In the genomic region with DNA sequence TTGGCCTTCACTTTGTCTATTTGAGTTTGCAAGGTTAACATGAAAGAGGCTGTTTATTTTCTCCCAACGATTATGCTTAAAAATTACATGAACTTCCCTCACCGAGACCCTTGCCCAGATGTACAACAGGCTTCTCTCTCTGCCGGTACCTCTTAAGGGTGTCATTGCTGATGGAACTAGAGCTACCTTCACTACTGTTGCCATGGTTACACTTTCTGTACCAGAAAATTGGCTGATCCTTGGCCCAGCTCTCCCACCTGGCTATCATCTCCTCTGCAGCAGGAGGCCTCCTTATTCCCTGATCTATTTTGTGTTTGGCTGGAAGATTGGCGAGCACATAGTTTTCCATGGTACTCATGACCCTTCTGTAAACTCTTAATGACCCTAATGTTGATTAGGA, we compare ENCODE assay signal across 35 cellular contexts. TPM values are rescaled to one million over a fixed set of nuclear protein-coding genes. Genes with fewer than 3 reads are reported as not detected.
DNase-seq lines count a peak whose midpoint lies in the region; ATAC-seq, FAIRE-seq and TF ChIP-seq lines count a peak whose summit lies in the region.
"Had no signal": no experiment of that assay in that cellular context is flagged by ENCODE, and none has a peak within 500 bp of the region (broad histone marks: within the 10 kb centered on the region; RNA-seq: fewer than 3 reads in every experiment).

No MANE protein-coding gene starts in this region.

- no TSS peak for BruUV-seq in HepG2 (replicated peaks; lab: Mats Ljungman, UMichigan)

- no peak overlapping the region for H3K4me2 ChIP-seq in HepG2 (ENCODE audit: low read depth, low read length)
- H3K4me2 ChIP-seq: smooth muscle cell had no signal

- no peaks in the 10 kb centered on the region for H3K36me3 Mint-ChIP-seq in brain
- H3K36me3 Mint-ChIP-seq in activated T-helper 17 cell treated with anti-CD3 and anti-CD28 coated beads, Interleukin-2, amount 50 U/mL, for 72 hours (ENCODE audit: low read depth): no peaks in the 10 kb centered on the region
- H3K36me3 Mint-ChIP-seq: activated naive CD4-positive, alpha-beta T cell treated with anti-CD3 and anti-CD28 coated beads, Interleukin-2, amount 50 U/mL, for 24 hours had no signal

- no peak overlapping the region for H2AFZ ChIP-seq in HepG2 (ENCODE audit: low read length)

- H3K79me2 ChIP-seq in HepG2 (ENCODE audit: insufficient read depth, low read length): no peaks in the 10 kb centered on the region

- H3K9me3 ChIP-seq in HepG2 (ENCODE audit: low read length): no peaks in the 10 kb centered on the region
- H3K9me3 ChIP-seq in right lobe of liver: no peaks in the 10 kb centered on the region
- H3K9me3 ChIP-seq: left lung, MG63, neutrophil, right atrium auricular region, upper lobe of right lung had no signal

- intact Hi-C loops in HepG2 (cut with micrococcal nuclease; ENCODE audit: unreplicated experiment) (no loop called here), right lobe of liver (cut with DNase I) (no loop called here)

- H3K4me1 ChIP-seq in HepG2 (ENCODE audit: insufficient read depth, low read length): no peaks in the 10 kb centered on the region
- peaks cover 0 to 17% (median under 1%) of the 10 kb centered on the region in 4 donors for H3K4me1 ChIP-seq in right lobe of liver
- H3K4me1 ChIP-seq: left lung, right atrium auricular region, upper lobe of right lung had no signal

- peak overlapping the region in 3 of 5 experiments; percentile 3 to 60 (median 48) for H3K27ac Mint-ChIP-seq in brain
- no peak overlapping the region for H3K27ac Mint-ChIP-seq in activated T-helper 17 cell treated with anti-CD3 and anti-CD28 coated beads, Interleukin-2, amount 50 U/mL, for 72 hours
- H3K27ac Mint-ChIP-seq: activated CD8-positive, alpha-beta T cell treated with anti-CD3 and anti-CD28 coated beads, Interleukin-2, amount 10 ng/mL, durations not matched to agents 7 days and 5 days; activated naive CD4-positive, alpha-beta T cell treated with anti-CD3 and anti-CD28 coated beads, Interleukin-2, amount 50 U/mL, for 24 hours had no signal

- H3K27me3 ChIP-seq in HepG2 (ENCODE audit: control insufficient read depth in 1 of 2, insufficient read depth in 2 of 2, low read length in 2 of 2) (no peaks in the 10 kb centered on the region), right lobe of liver (no peaks in the 10 kb centered on the region)
- H3K27me3 ChIP-seq: BLaER1 treated with 17β-estradiol and CSF1 and Interleukin-3, amounts not matched to agents 10 nM and 100 nM; cardiac muscle cell; left lung; MG63; neutrophil; right atrium auricular region; upper lobe of right lung had no signal

- H3K9ac ChIP-seq in HepG2 (ENCODE audit: insufficient read depth, low read depth, low read length): no peak overlapping the region
- H3K9ac ChIP-seq: BLaER1 treated with 17β-estradiol and CSF1 and Interleukin-3, amounts not matched to agents 10 nM and 100 nM had no signal

- no peak overlapping the region for H3K4me3 ChIP-seq in HepG2 (replicated peaks in 1 of 3; ENCODE audit: insufficient read depth in 1 of 3, low read depth in 2 of 3, low read length in 3 of 3)
- H3K4me3 ChIP-seq in right lobe of liver: no peak overlapping the region
- no peak overlapping the region for H3K4me3 ChIP-seq in foreskin fibroblast (ENCODE audit: low read depth in 1 of 2, low read length in 2 of 2)
- H3K4me3 ChIP-seq: BLaER1 treated with 17β-estradiol and CSF1 and Interleukin-3, amounts not matched to agents 10 nM and 100 nM; cardiac muscle cell; coronary artery; left lung; MG63; right atrium auricular region; smooth muscle cell; upper lobe of right lung had no signal

- H3K36me3 ChIP-seq in HepG2 (replicated peaks in 1 of 2; ENCODE audit: control insufficient read depth in 1 of 2, insufficient read depth in 2 of 2, low read length in 2 of 2) (no peaks in the 10 kb centered on the region), right lobe of liver (no peaks in the 10 kb centered on the region)
- H3K36me3 ChIP-seq: BLaER1 treated with 17β-estradiol and CSF1 and Interleukin-3, amounts not matched to agents 10 nM and 100 nM; cardiac muscle cell; left lung; MG63; neutrophil; right atrium auricular region; upper lobe of right lung had no signal

- POLR2A ChIA-PET in HepG2 (lab: Yijun Ruan, JAX): no interaction called here

- TF ChIP-seq RAD21 in HepG2 (CRISPR knock-in tag; IDR thresholded peaks at IDR 0.05): no peak

- no peak for FAIRE-seq in HepG2 (lab: Jason Lieb, UNC)
- FAIRE-seq: GM19239, RCC 7860 had no signal

- no peak for TF ChIP-seq CTCF in HepG2 (CRISPR knock-in tag; IDR thresholded peaks at IDR 0.05)
- no peak for TF ChIP-seq CTCF in right lobe of liver (IDR thresholded peaks at IDR 0.05)
- TF ChIP-seq CTCF in brain (conservative IDR thresholded peaks at IDR 0.05): no peak
- TF ChIP-seq CTCF in foreskin fibroblast (IDR thresholded peaks at IDR 0.05; ENCODE audit: low read depth, low read length): no peak

- H3K27ac ChIP-seq in HepG2 (ENCODE audit: extremely low read length, insufficient read depth, low read length) (no peak overlapping the region), right lobe of liver (no peak overlapping the region)
- H3K27ac ChIP-seq: 22Rv1, cardiac muscle cell, coronary artery, left lung, neutrophil, right atrium auricular region, upper lobe of right lung, VCaP had no signal

- CTCF ChIA-PET in HepG2 (lab: Yijun Ruan, JAX; ENCODE audit: low intra/inter-chr PET ratio, low total read pairs): no interaction called here

- 38% methylated on average over 4 of the region's 4 CpGs for WGBS in HepG2 (ENCODE audit: low lambda C conversion rate)
- WGBS in right lobe of liver (ENCODE audit: insufficient coverage, low coverage, low lambda C conversion rate, missing lambda C conversion rate): 73% methylated on average over 4 of the region's 4 CpGs

- in situ Hi-C loops in HepG2 (cut with HindIII; ENCODE audit: extremely low pct_ligation_motif_present, low pct_unique_long_range_greater_than_20kb): no loop called here

- H3K27me3 Mint-ChIP-seq in brain: no peaks in the 10 kb centered on the region
- no peaks in the 10 kb centered on the region for H3K27me3 Mint-ChIP-seq in activated T-helper 17 cell treated with anti-CD3 and anti-CD28 coated beads, Interleukin-2, amount 50 U/mL, for 72 hours
- H3K27me3 Mint-ChIP-seq: activated naive CD4-positive, alpha-beta T cell treated with anti-CD3 and anti-CD28 coated beads, Interleukin-2, amount 50 U/mL, for 24 hours had no signal

- no peak overlapping the region for H3K4me3 Mint-ChIP-seq in brain
- no peak overlapping the region for H3K4me3 Mint-ChIP-seq in activated T-helper 17 cell treated with anti-CD3 and anti-CD28 coated beads, Interleukin-2, amount 50 U/mL, for 72 hours
- H3K4me3 Mint-ChIP-seq: activated CD8-positive, alpha-beta T cell treated with anti-CD3 and anti-CD28 coated beads, Interleukin-2, amount 10 ng/mL, durations not matched to agents 7 days and 5 days; activated naive CD4-positive, alpha-beta T cell treated with anti-CD3 and anti-CD28 coated beads, Interleukin-2, amount 50 U/mL, for 24 hours had no signal

- TF ChIP-seq EP300 in HepG2 (IDR thresholded peaks at IDR 0.05; ENCODE audit: low read depth in 2 of 2, low read length in 2 of 2) (no peak), HepG2 (CRISPR knock-in tag; IDR thresholded peaks at IDR 0.05; ENCODE audit: borderline replicate concordance) (no peak)

- H4K20me1 ChIP-seq in HepG2 (ENCODE audit: insufficient read depth, low read length): no peaks in the 10 kb centered on the region
- H4K20me1 ChIP-seq: BLaER1 treated with 17β-estradiol and CSF1 and Interleukin-3, amounts not matched to agents 10 nM and 100 nM had no signal

- TF ChIP-seq POLR2A in HepG2 (IDR thresholded peaks at IDR 0.05; ENCODE audit: insufficient read depth in 1 of 2, low read depth in 2 of 2, low read length in 2 of 2) (no peak), right lobe of liver (IDR thresholded peaks at IDR 0.05) (no peak)

- DNase-seq in DMS 273 (lab: John Stamatoyannopoulos, UW; ENCODE audit: unreplicated experiment) (peak; percentile 4), DMS 273 treated with DMSO at 0.1 percent for 48 hours (lab: John Stamatoyannopoulos, UW) (no peak), HepG2 (ENCODE audit: low spot score) (no peak), right lobe of liver (no peak), foreskin fibroblast (no peak)
- DNase-seq: activated CD4-positive, alpha-beta T cell treated with anti-CD3 and anti-CD28 coated beads for 4 hours; activated CD8-positive, alpha-beta T cell treated with anti-CD3 and anti-CD28 coated beads, Interleukin-2, amount 10 ng/mL, durations not matched to agents 7 days and 5 days; DND-41; effector memory CD4-positive, alpha-beta T cell; erythroblast; KBM-7; left lung; mesendoderm; MG63; NCI-H1436; NCI-H2081; NCI-H526; stimulated activated naive CD4-positive, alpha-beta T cell; T-helper 9 cell; upper lobe of right lung had no signal

- peaks cover 0 to 4% (median 2%) of the 10 kb centered on the region in 5 experiments for H3K9me3 Mint-ChIP-seq in brain
- H3K9me3 Mint-ChIP-seq in activated T-helper 17 cell treated with anti-CD3 and anti-CD28 coated beads, Interleukin-2, amount 50 U/mL, for 72 hours: no peaks in the 10 kb centered on the region
- H3K9me3 Mint-ChIP-seq: activated naive CD4-positive, alpha-beta T cell treated with anti-CD3 and anti-CD28 coated beads, Interleukin-2, amount 50 U/mL, for 24 hours had no signal

- ATAC-seq in HepG2 (no peak), right lobe of liver (no peak), GM18873 (IDR thresholded peaks at IDR 0.05; ENCODE audit: low FRiP score, unreplicated experiment) (no peak)
- no peak for ATAC-seq in activated T-helper 17 cell treated with anti-CD3 and anti-CD28 coated beads, Interleukin-2, amount 50 U/mL, for 72 hours (replicated peaks)
- ATAC-seq: activated CD8-positive, alpha-beta T cell treated with anti-CD3 and anti-CD28 coated beads, Interleukin-2, amount 10 ng/mL, durations not matched to agents 7 days and 5 days; upper lobe of right lung had no signal

- H3K4me1 Mint-ChIP-seq in brain: peaks cover 26% of the 10 kb centered on the region
- H3K4me1 Mint-ChIP-seq in activated T-helper 17 cell treated with anti-CD3 and anti-CD28 coated beads, Interleukin-2, amount 50 U/mL, for 72 hours: peaks cover 4% of the 10 kb centered on the region

RNA-seq across cellular contexts. Expression of gene LIPC, which starts 24.0 kb away (rescaled TPM):
- total RNA-seq in HepG2 (2016; rRNA removed; fragmentation: Illumina TruSeq; extraction: Trizol): 15.0 and 26.0 TPM in 2 replicates
- 3.6 and 5.6 TPM in 2 replicates for total RNA-seq in HepG2 (2016; cell fraction: cytosol; rRNA removed; fragmentation: Illumina TruSeq; extraction: Trizol; ENCODE audit: low read depth)
- 14.4 and 27.2 TPM in 2 replicates for total RNA-seq in HepG2 (2016; cell fraction: insoluble cytoplasmic fraction; rRNA removed; fragmentation: Illumina TruSeq; extraction: Trizol)
- 9.5 and 11.4 TPM in 2 replicates for total RNA-seq in HepG2 (2016; cell fraction: membrane; rRNA removed; fragmentation: Illumina TruSeq; extraction: Trizol)
- 31.9 and 35.6 TPM in 2 replicates for total RNA-seq in HepG2 (2016; cell fraction: nucleus; rRNA removed; fragmentation: Illumina TruSeq; extraction: Trizol)
- 38.0 and 46.9 TPM in 2 replicates for polyA plus RNA-seq in HepG2 (2011; rRNA removed)
- 32.6 and 40.5 TPM in 2 replicates for polyA plus RNA-seq in HepG2 (2011; cell fraction: cytosol; rRNA removed)
- 25.6 and 27.7 TPM in 2 replicates for polyA plus RNA-seq in HepG2 (2011; cell fraction: nucleus; rRNA removed)
- polyA plus RNA-seq in HepG2 (2012): 28.9 and 34.2 TPM in 2 replicates
- 9.2 and 9.9 TPM in 2 replicates for polyA plus RNA-seq in HepG2 (2016; cell fraction: cytosol; fragmentation: Illumina TruSeq; extraction: Trizol; ENCODE audit: low read depth)
- polyA plus RNA-seq in HepG2 (2016; cell fraction: insoluble cytoplasmic fraction; fragmentation: Illumina TruSeq; extraction: Trizol; ENCODE audit: low read depth): 20.8 and 21.9 TPM in 2 replicates
- 13.3 and 17.3 TPM in 2 replicates for polyA plus RNA-seq in HepG2 (2016; cell fraction: membrane; fragmentation: Illumina TruSeq; extraction: Trizol; ENCODE audit: low read depth)
- polyA plus RNA-seq in HepG2 (2016; cell fraction: nucleus; fragmentation: Illumina TruSeq; extraction: Trizol; ENCODE audit: insufficient read depth, low read depth): 46.6 and 49.7 TPM in 2 replicates
- polyA minus RNA-seq in HepG2 (2011; rRNA and poly(A)+ RNA removed; ENCODE audit: low replicate concordance): 66.7 TPM in 1 of 2 replicates, not detected in the other
- 17.8 and 19.8 TPM in 2 replicates for polyA minus RNA-seq in HepG2 (2011; cell fraction: cytosol; rRNA and poly(A)+ RNA removed)
- 21.2 and 25.1 TPM in 2 replicates for polyA minus RNA-seq in HepG2 (2011; cell fraction: nucleus; rRNA and poly(A)+ RNA removed)
- total RNA-seq in right lobe of liver: 100 to 1,000 TPM in 2 of 6 experiments, 10 to 100 TPM in 4; 31.1 to 213 (median 86.1) TPM
- 0.63 TPM for polyA plus RNA-seq in brain (ENCODE audit: insufficient read depth, low read depth, low replicate concordance)
- total RNA-seq in activated T-helper 17 cell treated with anti-CD3 and anti-CD28 coated beads, Interleukin-2, amount 50 U/mL, for 72 hours: under 1 TPM; 0.17 to 0.26 TPM
- total RNA-seq: cardiac muscle cell, smooth muscle cell, temporal lobe had no signal
- polyA plus RNA-seq: cardiac muscle cell, smooth muscle cell had no signal
